8 cellular contexts compared by ENCODE assay signal in genomic region chr21:44846201-44846484, GRCh38. TPM values are rescaled to one million over a fixed set of nuclear protein-coding genes. Genes with fewer than 3 reads are reported as not detected.
DNase-seq lines count a peak whose midpoint lies in the region; TF ChIP-seq lines count a peak whose summit lies in the region.

No MANE protein-coding gene starts in this region.

- no peaks in the 10 kb centered on the region for H3F3A ChIP-seq in DOHH2 (ENCODE audit: control insufficient read depth, insufficient read depth)

- POLR2A ChIA-PET in RWPE1 (lab: Yijun Ruan, JAX; ENCODE audit: low non-redundant PET), result no interaction called here

- intact Hi-C loops in esophagus muscularis mucosa (cut with DNase I), result no loop called here
- intact Hi-C loops in sigmoid colon (cut with DNase I), result no loop called here

- TF ChIP-seq POLR2A in esophagus muscularis mucosa (IDR thresholded peaks at IDR 0.05; ENCODE audit: low read depth), result no peak
- no peak for TF ChIP-seq POLR2A in sigmoid colon (IDR thresholded peaks at IDR 0.05)

- H3K9me3 ChIP-seq in DOHH2 (ENCODE audit: control insufficient read depth, insufficient read depth, low read length), result no peaks in the 10 kb centered on the region
- H3K9me3 ChIP-seq in esophagus muscularis mucosa, result no peaks in the 10 kb centered on the region
- H3K9me3 ChIP-seq in sigmoid colon, result no peaks in the 10 kb centered on the region

- peaks cover 11% of the 10 kb centered on the region for H3K36me3 ChIP-seq in DOHH2 (ENCODE audit: control insufficient read depth, low read length)
- H3K36me3 ChIP-seq in esophagus muscularis mucosa, result peaks cover 27 to 34% (median 30%) of the 10 kb centered on the region in 4 donors
- H3K36me3 ChIP-seq in sigmoid colon, result peaks cover 14 to 29% (median 23%) of the 10 kb centered on the region in 4 donors

- DNase-seq in RWPE1 (ENCODE audit: low spot score), result no peak
- no peak for DNase-seq in esophagus muscularis mucosa (ENCODE audit: extremely low spot score)
- no peak for DNase-seq in sigmoid colon
- DNase-seq in ACHN, result no peak
- DNase-seq in NCI-H774 (lab: John Stamatoyannopoulos, UW), result no peak
- no peak for DNase-seq in globus pallidus (ENCODE audit: low spot score)
- DNase-seq in NCI-H2029 treated with DMSO at 0.1 percent for 48 hours (lab: John Stamatoyannopoulos, UW), result no peak

- no peaks in the 10 kb centered on the region for H3K79me2 ChIP-seq in DOHH2 (ENCODE audit: control insufficient read depth, low read length)

- H4K20me1 ChIP-seq in DOHH2 (ENCODE audit: control insufficient read depth, insufficient read depth, low read depth, low read length), result no peaks in the 10 kb centered on the region

- 25% methylated on average over 1 of the region's 1 CpG for WGBS in esophagus muscularis mucosa
- WGBS in sigmoid colon, 2 donors, result 14 to 25% methylated on average over 1 of the region's 1 CpG

- H3K4me3 ChIP-seq in DOHH2 (ENCODE audit: low read length), result peak overlapping the region; percentile 41
- H3K4me3 ChIP-seq in esophagus muscularis mucosa, result peak overlapping the region; percentile 42 to 54 (median 46)
- peak overlapping the region in 3 of 4 donors; percentile 27 to 42 (median 37) for H3K4me3 ChIP-seq in sigmoid colon

- CTCF ChIA-PET in RWPE1 (lab: Yijun Ruan, JAX), result interaction anchor here (0.6 to 1.1 kb wide), 4 partner anchors 22 to 86 kb away, joined by 3 to 5 read pairs (median 4); no protein-coding TSS in a partner anchor

- in situ Hi-C loops in ACHN (cut with HindIII; ENCODE audit: low pct_ligation_motif_present, low pct_unique_long_range_greater_than_20kb, low sequenced_read_pairs), result no loop called here

- H3K4me2 ChIP-seq in DOHH2 (ENCODE audit: low read length), result peak overlapping the region; percentile 64

- no peaks in the 10 kb centered on the region for H3K9me2 ChIP-seq in DOHH2 (replicated peaks; ENCODE audit: control insufficient read depth, low read length)

- H3K4me1 ChIP-seq in DOHH2 (ENCODE audit: control insufficient read depth, low read length) (peaks cover 14% of the 10 kb centered on the region), esophagus muscularis mucosa (peaks cover 21 to 28% (median 23%) of the 10 kb centered on the region in 4 donors), sigmoid colon (peaks cover 0 to 23% (median 19%) of the 10 kb centered on the region in 4 donors)

- peaks cover 15% of the 10 kb centered on the region for H3K27me3 ChIP-seq in DOHH2 (ENCODE audit: control insufficient read depth, low read length)
- H3K27me3 ChIP-seq in esophagus muscularis mucosa, result peaks cover 0 to 40% (median 3%) of the 10 kb centered on the region in 4 donors
- peaks cover 0 to 27% (median 0%) of the 10 kb centered on the region in 3 donors for H3K27me3 ChIP-seq in sigmoid colon

- TF ChIP-seq CTCF in DOHH2 (IDR thresholded peaks at IDR 0.05; ENCODE audit: low read depth, low read length, poor library complexity, severe bottlenecking), result no peak
- no peak; the same call in 1 of the 2 replicates for TF ChIP-seq CTCF in RWPE1 (conservative IDR thresholded peaks at IDR 0.05; ENCODE audit: low read depth)
- TF ChIP-seq CTCF in esophagus muscularis mucosa (IDR thresholded peaks at IDR 0.05), result no peak
- TF ChIP-seq CTCF in sigmoid colon (IDR thresholded peaks at IDR 0.05), result peak in 2 of 4 experiments; percentile 4 to 19

- TF ChIP-seq EP300 in esophagus muscularis mucosa (IDR thresholded peaks at IDR 0.05) (no peak), sigmoid colon (IDR thresholded peaks at IDR 0.05) (no peak)

- no peak overlapping the region for H3K27ac ChIP-seq in DOHH2 (ENCODE audit: low read depth, low read length)
- peak overlapping the region; percentile 69 for H3K27ac ChIP-seq in RWPE1
- peak overlapping the region in 2 of 4 donors; percentile 5 to 44 for H3K27ac ChIP-seq in esophagus muscularis mucosa (replicated peaks in 1 of 4)
- H3K27ac ChIP-seq in sigmoid colon, result peak overlapping the region in 2 of 4 donors; percentile 12 to 54

RNA-seq across cellular contexts. Expression of gene PTTG1IP, which starts 27.3 kb away (rescaled TPM):
- total RNA-seq in esophagus muscularis mucosa, result 100 to 1,000 TPM; 222 to 382 (median 302) TPM
- 100 to 1,000 TPM; 158 to 208 (median 188) TPM for total RNA-seq in sigmoid colon
- polyA plus RNA-seq in sigmoid colon, result 100 to 1,000 TPM in 1 of 3 donors, 10 to 100 TPM in 2; 49.7 to 146 (median 59.5) TPM

RNA-seq across cellular contexts. Expression of gene SUMO3, which starts 28.3 kb away (rescaled TPM):
- total RNA-seq in esophagus muscularis mucosa (10 to 100 TPM; 46.1 to 52.2 (median 48.6) TPM), sigmoid colon (10 to 100 TPM; 52.4 to 60.1 (median 57.9) TPM)
- polyA plus RNA-seq in sigmoid colon, result 100 to 1,000 TPM in 2 of 3 donors, 10 to 100 TPM in 1; 67.8 to 104 (median 103) TPM

RNA-seq across cellular contexts. Expression of gene UBE2G2, which starts 44.5 kb away (rescaled TPM):
- total RNA-seq in esophagus muscularis mucosa (100 to 1,000 TPM in 1 of 4 donors, 10 to 100 TPM in 3; 74.4 to 174 (median 81.7) TPM), sigmoid colon (100 to 1,000 TPM in 1 of 4 donors, 10 to 100 TPM in 3; 51.5 to 101 (median 63.1) TPM)
- polyA plus RNA-seq in sigmoid colon, result 10 to 100 TPM; 21.6 to 45.8 (median 22.7) TPM
